ENCODE assay signal across 9 cellular contexts in the genomic region with DNA sequence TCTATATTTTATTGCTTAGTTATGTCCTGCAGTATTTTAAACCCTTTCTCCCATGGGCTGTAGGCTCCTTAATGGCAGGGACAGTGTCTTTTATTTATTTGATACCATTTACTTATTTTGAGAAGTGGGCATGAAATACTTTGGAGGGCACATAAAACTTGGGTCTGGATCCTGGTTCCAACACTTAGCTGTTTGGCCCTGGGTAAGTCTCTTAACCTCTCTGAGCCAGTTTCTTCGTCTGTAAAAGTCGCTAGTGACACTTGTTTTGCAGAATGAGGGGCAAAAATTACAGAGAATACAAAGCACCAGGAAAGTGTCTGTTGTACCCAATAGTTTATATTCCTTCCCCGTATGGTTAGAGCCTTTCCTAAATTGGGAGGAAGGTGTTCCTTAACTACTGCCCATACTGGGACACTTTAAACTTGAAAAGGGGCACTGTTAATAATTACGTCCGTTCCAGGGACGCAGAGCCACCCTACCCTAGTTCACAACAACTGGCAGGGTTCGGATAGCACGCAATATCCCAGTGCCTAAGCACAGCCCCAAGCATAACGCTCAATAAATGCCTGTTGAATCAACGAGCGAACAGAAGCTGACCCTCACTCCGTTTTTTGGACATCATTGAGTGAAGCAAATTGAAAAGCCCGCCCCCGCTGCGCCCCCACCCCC. TPM values are rescaled to one million over a fixed set of nuclear protein-coding genes. Genes with fewer than 3 reads are reported as not detected.
DNase-seq lines count a peak whose midpoint lies in the region; ATAC-seq, FAIRE-seq and TF ChIP-seq lines count a peak whose summit lies in the region.
"Had no signal": no experiment of that assay in that cellular context is flagged by ENCODE, and none has a peak within 500 bp of the region (broad histone marks: within the 10 kb centered on the region; RNA-seq: fewer than 3 reads in every experiment).

No MANE protein-coding gene starts in this region.

- H3K79me2 ChIP-seq in GM23338 (replicated peaks; ENCODE audit: insufficient read depth) = no peaks in the 10 kb centered on the region

- peak overlapping the region; percentile 75 for H3K4me2 ChIP-seq in GM23338

- H3K4me3 ChIP-seq in GM23338 = peak overlapping the region; percentile 92
- H3K4me3 ChIP-seq in right cardiac atrium (ENCODE audit: low read length) = peak overlapping the region; percentile 67
- H3K4me3 ChIP-seq in skeletal muscle tissue (ENCODE audit: low read length in 3 of 3) = peak overlapping the region; percentile 60 to 85 (median 65)

- H3K9me3 Mint-ChIP-seq in GM23338 (no peaks in the 10 kb centered on the region), T-cell (no peaks in the 10 kb centered on the region)
- H3K9me3 Mint-ChIP-seq: activated naive CD4-positive, alpha-beta T cell treated with anti-CD3 and anti-CD28 coated beads, Interleukin-2, amount 50 U/mL, for 72 hours had no signal

- H3K27ac Mint-ChIP-seq in GM23338 (no peak overlapping the region), T-cell (peak overlapping the region; percentile 89)

- H3K4me1 Mint-ChIP-seq in GM23338 (peaks cover 49% of the 10 kb centered on the region), T-cell (peaks cover 78 to 88% (median 82%) of the 10 kb centered on the region in 3 donors)

- no peak for FAIRE-seq in D721Med (lab: Jason Lieb, UNC)

- DNase-seq in GM23338 (ENCODE audit: low spot score) = no peak
- no peak for DNase-seq in T-cell
- DNase-seq in right cardiac atrium = peak in 1 of 3 donors; percentile 35
- no peak for DNase-seq in D721Med (ENCODE audit: insufficient read length, low spot score)
- no peak for DNase-seq in sciatic nerve (ENCODE audit: low spot score)
- no peak for DNase-seq in NCI-H748 (lab: John Stamatoyannopoulos, UW; ENCODE audit: unreplicated experiment)

- H3K36me3 Mint-ChIP-seq in GM23338 (ENCODE audit: low read depth) = no peaks in the 10 kb centered on the region; the same call in 2 of the 3 replicates
- H3K36me3 Mint-ChIP-seq in T-cell = no peaks in the 10 kb centered on the region
- H3K36me3 Mint-ChIP-seq: activated naive CD4-positive, alpha-beta T cell treated with anti-CD3 and anti-CD28 coated beads, Interleukin-2, amount 50 U/mL, for 72 hours had no signal

- H3K4me1 ChIP-seq in GM23338 (ENCODE audit: insufficient read depth) = peaks cover 43% of the 10 kb centered on the region
- peaks cover 33% of the 10 kb centered on the region for H3K4me1 ChIP-seq in right cardiac atrium (ENCODE audit: control insufficient read depth, insufficient read depth, low read length)
- H3K4me1 ChIP-seq in skeletal muscle tissue (ENCODE audit: control insufficient read depth in 3 of 3, insufficient read depth in 3 of 3, low read length in 3 of 3) = peaks cover 59 to 76% (median 59%) of the 10 kb centered on the region in 3 donors

- no peaks in the 10 kb centered on the region for H3K9me3 ChIP-seq in right cardiac atrium (ENCODE audit: control insufficient read depth, low read length)
- no peaks in the 10 kb centered on the region for H3K9me3 ChIP-seq in skeletal muscle tissue (ENCODE audit: control insufficient read depth in 3 of 3, low read length in 3 of 3)

- no peaks in the 10 kb centered on the region for H3K9me2 ChIP-seq in GM23338 (ENCODE audit: insufficient read depth)

- no peaks in the 10 kb centered on the region; the same call in 1 of the 2 replicates for H3K36me3 ChIP-seq in GM23338 (ENCODE audit: insufficient read depth)
- H3K36me3 ChIP-seq in skeletal muscle tissue (ENCODE audit: control insufficient read depth in 3 of 3, insufficient read depth in 3 of 3, low read length in 3 of 3) = no peaks in the 10 kb centered on the region

- peak overlapping the region in 2 of 3 donors; percentile 47 to 52 for H3K9ac ChIP-seq in skeletal muscle tissue (ENCODE audit: low read depth in 1 of 3, low read length in 3 of 3)

- peaks cover 30% of the 10 kb centered on the region for H3K27me3 Mint-ChIP-seq in GM23338 (ENCODE audit: insufficient read depth, low read depth, poor library complexity)
- no peaks in the 10 kb centered on the region for H3K27me3 Mint-ChIP-seq in T-cell

- TF ChIP-seq CTCF in GM23338 (conservative IDR thresholded peaks at IDR 0.05; ENCODE audit: low read depth in 2 of 2) = no peak
- TF ChIP-seq CTCF in D721Med (IDR thresholded peaks at IDR 0.05; ENCODE audit: insufficient read depth, missing control alignments) = no peak

- peak overlapping the region; percentile 81 for H3K4me3 Mint-ChIP-seq in GM23338
- H3K4me3 Mint-ChIP-seq in T-cell = peak overlapping the region; percentile 74 to 84 (median 83)

- CTCF ChIA-PET in T-cell (lab: Charles Lee) = interaction anchor here (0.6 to 1.0 kb wide), 2 partner anchors 41 to 71 kb away, joined by 3 to 11 read pairs; no protein-coding TSS in a partner anchor

- WGBS in right cardiac atrium = 5% methylated on average over 15 of the region's 15 CpGs

- no peak; the same call in 2 of the 3 replicates for ATAC-seq in GM23338
- peak in 2 of 4 experiments; percentile 0 to 1 for ATAC-seq in T-cell (replicated peaks in 1 of 4)
- ATAC-seq in right cardiac atrium = no peak
- ATAC-seq in HG02763 (IDR thresholded peaks at IDR 0.05; ENCODE audit: unreplicated experiment) = no peak
- ATAC-seq in sciatic nerve = no peak

- peak overlapping the region; percentile 78; the same call in 1 of the 2 replicates for H3K27ac ChIP-seq in GM23338 (ENCODE audit: low read depth)
- H3K27ac ChIP-seq in right cardiac atrium (ENCODE audit: low read length) = peak overlapping the region; percentile 100
- H3K27ac ChIP-seq in skeletal muscle tissue (ENCODE audit: low read depth, low read length) = peak overlapping the region; percentile 98

- H3F3A ChIP-seq in GM23338 (replicated peaks; ENCODE audit: low read depth) = peaks cover 30% of the 10 kb centered on the region

- H4K20me1 ChIP-seq in GM23338 (replicated peaks; ENCODE audit: insufficient read depth) = no peaks in the 10 kb centered on the region

- POLR2A ChIA-PET in T-cell (lab: Charles Lee) = interaction anchor here in 1 of 2 donors (0.7 kb wide), 2 partner anchors 28 to 298 kb away, joined by 3 to 4 read pairs; no protein-coding TSS in a partner anchor

- no peak overlapping the region for H2AFZ ChIP-seq in GM23338

- H3K27me3 ChIP-seq in GM23338 (ENCODE audit: insufficient read depth) = peaks cover 13% of the 10 kb centered on the region
- H3K27me3 ChIP-seq in right cardiac atrium (ENCODE audit: control insufficient read depth, insufficient read depth) = no peaks in the 10 kb centered on the region
- H3K27me3 ChIP-seq in skeletal muscle tissue (ENCODE audit: control insufficient read depth in 3 of 3, insufficient read depth in 3 of 3, low read length in 3 of 3) = no peaks in the 10 kb centered on the region

- intact Hi-C loops in right cardiac atrium (cut with DNase I) (loop anchor here in 2 of 4 donors (2.0 to 5.0 kb wide), 2 partner anchors 44 to 144 kb away; partner anchors contain the start of gene FKBP5 (in 1 of the 2)), sciatic nerve (cut with DNase I) (no loop called here)

TF ChIP-seq in GM23338, 12 proteins besides CTCF, POLR2A, EP300 and RAD21 (continues in another document):
- TF ChIP-seq JUNB (IDR thresholded peaks at IDR 0.05; ENCODE audit: unreplicated experiment) (no peak), NANOG (IDR thresholded peaks at IDR 0.05; ENCODE audit: borderline replicate concordance) (no peak), POLR2AphosphoS5 (IDR thresholded peaks at IDR 0.05; ENCODE audit: low read depth) (no peak), ZNF331 (CRISPR knock-in tag; IDR thresholded peaks at IDR 0.05; ENCODE audit: low read depth) (no peak), EZH2 (IDR thresholded peaks at IDR 0.05; ENCODE audit: low read depth, unreplicated experiment) (no peak), ZNF114 (CRISPR knock-in tag; IDR thresholded peaks at IDR 0.05) (no peak), ETS1 (IDR thresholded peaks at IDR 0.05) (no peak), CREB1 (CRISPR knock-in tag; IDR thresholded peaks at IDR 0.05; ENCODE audit: low read depth) (no peak), EZH2phosphoT487 (IDR thresholded peaks at IDR 0.05; ENCODE audit: unreplicated experiment) (no peak)

RNA-seq across cellular contexts. Expression of gene ARMC12, which starts 6.0 kb away (rescaled TPM):
- total RNA-seq in GM23338 (2014; rRNA removed; shearing (Covaris generic)) = 0.90 and 1.3 TPM in 2 replicates
- polyA plus RNA-seq in GM23338 (2016; fragmentation: Nextera tagmentation; extraction: Ambion mirVana) = 0.94 TPM in 2 replicates
- 1 to 10 TPM in 2 of 5 donors, under 1 TPM in 3; 0.63 to 1.8 (median 0.90) TPM for total RNA-seq in T-cell
- total RNA-seq in right cardiac atrium = under 1 TPM in 1 of 4 donors, not detected in 3; 0.31 TPM
- 0.32 TPM for polyA plus RNA-seq in right cardiac atrium
- 0.52 TPM for total RNA-seq in skeletal muscle tissue
- 0.80 TPM for total RNA-seq in sciatic nerve

RNA-seq across cellular contexts. Expression of gene FKBP5, which starts 42.2 kb away (rescaled TPM):
- 24.3 and 28.6 TPM in 2 replicates for total RNA-seq in GM23338 (2014; rRNA removed; shearing (Covaris generic))
- polyA plus RNA-seq in GM23338 (2016; fragmentation: Nextera tagmentation; extraction: Ambion mirVana) (17.7 and 19.8 TPM in 2 replicates), right cardiac atrium (75.0 TPM)
- total RNA-seq in T-cell (100 to 1,000 TPM in 1 of 5 donors, 10 to 100 TPM in 4; 61.4 to 130 (median 63.9) TPM), right cardiac atrium (100 to 1,000 TPM; 109 to 155 (median 111) TPM), skeletal muscle tissue (6.8 TPM), sciatic nerve (23.6 TPM)

RNA-seq across cellular contexts. Expression of gene CLPSL2, which starts 45.5 kb away (rescaled TPM):
- 3.1 TPM in 1 of 2 replicates, not detected in the other for total RNA-seq in GM23338 (2014; rRNA removed; shearing (Covaris generic))
- polyA plus RNA-seq in GM23338 (2016; fragmentation: Nextera tagmentation; extraction: Ambion mirVana) = 2.9 and 3.6 TPM in 2 replicates
- not detected for total RNA-seq in T-cell
- total RNA-seq in right cardiac atrium = not detected
- polyA plus RNA-seq in right cardiac atrium = not detected
- not detected for total RNA-seq in skeletal muscle tissue
- total RNA-seq in sciatic nerve = not detected

RNA-seq across cellular contexts. Expression of gene CLPSL1, which starts 49.9 kb away (rescaled TPM):
- total RNA-seq in GM23338 (2014; rRNA removed; shearing (Covaris generic)) = not detected in 2 replicates
- polyA plus RNA-seq in GM23338 (2016; fragmentation: Nextera tagmentation; extraction: Ambion mirVana) = 0.80 TPM in 1 of 2 replicates, not detected in the other
- not detected for total RNA-seq in T-cell
- total RNA-seq in right cardiac atrium = not detected
- polyA plus RNA-seq in right cardiac atrium = not detected
- not detected for total RNA-seq in skeletal muscle tissue
- total RNA-seq in sciatic nerve = not detected
- total RNA-seq: activated naive CD4-positive, alpha-beta T cell treated with anti-CD3 and anti-CD28 coated beads, Interleukin-2, amount 50 U/mL, for 72 hours had no signal
